25 cellular contexts compared by ENCODE assay signal in genomic region chr2:63740943-63741342, GRCh38.
DNase-seq lines count a peak whose midpoint lies in the region; ATAC-seq, FAIRE-seq and TF ChIP-seq lines count a peak whose summit lies in the region.
"Had no signal": no experiment of that assay in that cellular context is flagged by ENCODE, and none has a peak within 500 bp of the region (broad histone marks: within the 10 kb centered on the region; RNA-seq: fewer than 3 reads in every experiment).

No MANE protein-coding gene starts in this region.

- intact Hi-C loops in stomach (cut with DNase I; ENCODE audit: low total_unique reads) = no loop called here
- intact Hi-C loops in colonic mucosa (cut with DNase I) = no loop called here

- H3K36me3 ChIP-seq in RWPE2 (ENCODE audit: low read depth) = no peaks in the 10 kb centered on the region
- H3K36me3 ChIP-seq in stomach = no peaks in the 10 kb centered on the region
- no peaks in the 10 kb centered on the region for H3K36me3 ChIP-seq in colonic mucosa
- H3K36me3 ChIP-seq: BLaER1 treated with 17β-estradiol and CSF1 and Interleukin-3, amounts not matched to agents 10 nM and 100 nM; cardiac muscle cell; Peyer's patch; upper lobe of right lung had no signal

- no peaks in the 10 kb centered on the region for H3K27me3 Mint-ChIP-seq in mesothelial cell of epicardium (ENCODE audit: low read depth)
- H3K27me3 Mint-ChIP-seq: activated naive CD8-positive, alpha-beta T cell treated with anti-CD3 and anti-CD28 coated beads, Interleukin-2, amount 50 U/mL, for 24 hours had no signal

- no peak for FAIRE-seq in A549 (lab: Jason Lieb, UNC)
- FAIRE-seq: D721Med had no signal

- H3K4me2 ChIP-seq in A549 = peak overlapping the region; percentile 57
- H3K4me2 ChIP-seq: BLaER1 treated with 17β-estradiol and CSF1 and Interleukin-3, amounts not matched to agents 10 nM and 100 nM had no signal

- H3K4me1 Mint-ChIP-seq in mesothelial cell of epicardium = peaks cover 67% of the 10 kb centered on the region
- H3K4me1 Mint-ChIP-seq: activated CD4-positive, alpha-beta T cell treated with anti-CD3 and anti-CD28 coated beads, Interleukin-2, amount 10 ng/mL, durations not matched to agents 7 days and 5 days had no signal

- TF ChIP-seq CTCF in A549 (IDR thresholded peaks at IDR 0.05) = no peak
- TF ChIP-seq CTCF in RWPE2 (IDR thresholded peaks at IDR 0.05; ENCODE audit: poor library complexity, severe bottlenecking) = no peak
- TF ChIP-seq CTCF in fibroblast of mammary gland (conservative IDR thresholded peaks at IDR 0.05; ENCODE audit: control insufficient read depth, insufficient read depth, low read depth, low read length) = no peak
- TF ChIP-seq CTCF in mesothelial cell of epicardium (IDR thresholded peaks at IDR 0.05; ENCODE audit: unreplicated experiment) = no peak
- TF ChIP-seq CTCF in stomach (IDR thresholded peaks at IDR 0.05) = no peak
- no peak for TF ChIP-seq CTCF in colonic mucosa (IDR thresholded peaks at IDR 0.05)

- H3K9ac ChIP-seq in colonic mucosa (ENCODE audit: low read depth in 2 of 2, low read length in 2 of 2) = no peak overlapping the region
- H3K9ac ChIP-seq: BLaER1 treated with 17β-estradiol and CSF1 and Interleukin-3, amounts not matched to agents 10 nM and 100 nM had no signal

- ATAC-seq in A549 = 0 out of 6 replicates have a peak, but pooled peaks of 1 of the 2 experiments have one; percentile 11
- no peak for ATAC-seq in RWPE2 (ENCODE audit: low read depth)
- ATAC-seq: activated naive CD8-positive, alpha-beta T cell treated with anti-CD3 and anti-CD28 coated beads, Interleukin-2, amount 50 U/mL, for 24 hours; left ventricle myocardium superior; mucosa of descending colon; upper lobe of right lung had no signal

- no peak overlapping the region for H3K4me3 Mint-ChIP-seq in mesothelial cell of epicardium
- H3K4me3 Mint-ChIP-seq: activated CD4-positive, alpha-beta T cell treated with anti-CD3 and anti-CD28 coated beads, Interleukin-2, amount 10 ng/mL, durations not matched to agents 7 days and 5 days; activated naive CD8-positive, alpha-beta T cell treated with anti-CD3 and anti-CD28 coated beads, Interleukin-2, amount 50 U/mL, for 24 hours; neural crest cell had no signal

- no peaks in the 10 kb centered on the region for H3K27me3 ChIP-seq in RWPE2 (ENCODE audit: insufficient read depth, poor library complexity, severe bottlenecking)
- H3K27me3 ChIP-seq in stomach = no peaks in the 10 kb centered on the region
- H3K27me3 ChIP-seq in colonic mucosa = no peaks in the 10 kb centered on the region
- H3K27me3 ChIP-seq: BLaER1 treated with 17β-estradiol and CSF1 and Interleukin-3, amounts not matched to agents 10 nM and 100 nM; cardiac muscle cell; Peyer's patch; upper lobe of right lung had no signal

- peak overlapping the region; percentile 26 for H3K27ac Mint-ChIP-seq in mesothelial cell of epicardium
- H3K27ac Mint-ChIP-seq: activated CD4-positive, alpha-beta T cell treated with anti-CD3 and anti-CD28 coated beads, Interleukin-2, amount 10 ng/mL, durations not matched to agents 7 days and 5 days; activated naive CD8-positive, alpha-beta T cell treated with anti-CD3 and anti-CD28 coated beads, Interleukin-2, amount 50 U/mL, for 24 hours had no signal

- H3K27ac ChIP-seq in A549 (peak overlapping the region; percentile 51 to 82), RWPE2 (ENCODE audit: poor library complexity, severe bottlenecking) (peak overlapping the region; percentile 56), stomach (no peak overlapping the region), colonic mucosa (no peak overlapping the region)
- H3K27ac ChIP-seq: BLaER1 treated with 17β-estradiol and CSF1 and Interleukin-3, amounts not matched to agents 10 nM and 100 nM; cardiac muscle cell; Peyer's patch; upper lobe of right lung; VCaP had no signal

- DNase-seq in A549 (ENCODE audit: low read depth in 1 of 2, low spot score in 1 of 2) (peak in 1 of 2 experiments; percentile 27), RWPE2 (ENCODE audit: low spot score) (no peak), fibroblast of mammary gland (ENCODE audit: low read depth) (peak; percentile 34), mesothelial cell of epicardium (ENCODE audit: low spot score in 2 of 2, unreplicated experiment in 2 of 2) (no peak), stomach (no peak), colonic mucosa (no peak), COLO829 (ENCODE audit: low spot score) (no peak), CD1c-positive myeloid dendritic cell (ENCODE audit: extremely low spot score) (no peak)
- DNase-seq: activated CD4-positive, alpha-beta T cell treated with anti-CD3 and anti-CD28 coated beads, Interleukin-2, amount 10 ng/mL, durations not matched to agents 7 days and 5 days; activated CD8-positive, alpha-beta memory T cell treated with anti-CD3 and anti-CD28 coated beads, Interleukin-2, amount 50 U/mL, for 4 hours; activated effector memory CD4-positive, alpha-beta T cell treated with anti-CD3 and anti-CD28 coated beads, Interleukin-2, amount 50 U/mL, for 16 hours; activated naive CD8-positive, alpha-beta T cell treated with anti-CD3 and anti-CD28 coated beads, Interleukin-2, amount 50 U/mL, for 24 hours; dermis blood vessel endothelial cell; left ventricle myocardium superior; mucosa of descending colon; NCI-H1092 treated with DMSO at 0.1 percent for 48 hours; NCI-H2029; NCI-H446; Peyer's patch; upper lobe of right lung had no signal

- TF ChIP-seq POLR2A in A549 (IDR thresholded peaks at IDR 0.05; ENCODE audit: low read length) (no peak), stomach (IDR thresholded peaks at IDR 0.05) (no peak)

- H3K9me3 Mint-ChIP-seq in mesothelial cell of epicardium = no peaks in the 10 kb centered on the region
- H3K9me3 Mint-ChIP-seq: activated CD4-positive, alpha-beta T cell treated with anti-CD3 and anti-CD28 coated beads, Interleukin-2, amount 10 ng/mL, durations not matched to agents 7 days and 5 days; activated naive CD8-positive, alpha-beta T cell treated with anti-CD3 and anti-CD28 coated beads, Interleukin-2, amount 50 U/mL, for 24 hours had no signal

- no peaks in the 10 kb centered on the region for H3K36me3 Mint-ChIP-seq in mesothelial cell of epicardium

- WGBS in A549 (ENCODE audit: missing lambda C conversion rate) = 24% methylated on average over 1 of the region's 1 CpG
- 35 to 61% (median 46%) methylated on average over 1 of the region's 1 CpG for WGBS in stomach, 5 donors

- POLR2A ChIA-PET in A549 (lab: Yijun Ruan, JAX) = interaction anchor here (1.9 to 2.0 kb wide), 2 partner anchors 42 to 101 kb away, joined by 11 to 14 read pairs; partner anchors contain the start of gene UGP2

- TF ChIP-seq EP300 in A549 (IDR thresholded peaks at IDR 0.05) (no peak), stomach (IDR thresholded peaks at IDR 0.05) (no peak)

- CTCF ChIA-PET in A549 (lab: Yijun Ruan, JAX) = interaction anchor here (1.3 kb wide), 2 partner anchors 42 to 121 kb away, joined by 3 to 5 read pairs; no protein-coding TSS in a partner anchor

- no peak for TF ChIP-seq RAD21 in A549 (conservative IDR thresholded peaks at IDR 0.05 in 1 of 2, IDR thresholded peaks at IDR 0.05 in 1 of 2)

- peaks cover 70% of the 10 kb centered on the region for H3K4me1 ChIP-seq in A549
- H3K4me1 ChIP-seq in RWPE2 (ENCODE audit: insufficient read depth, poor library complexity, severe bottlenecking) = peaks cover 45% of the 10 kb centered on the region
- H3K4me1 ChIP-seq in stomach = peaks cover 0 to 25% (median 12%) of the 10 kb centered on the region in 4 donors
- no peaks in the 10 kb centered on the region for H3K4me1 ChIP-seq in colonic mucosa
- H3K4me1 ChIP-seq: Peyer's patch, upper lobe of right lung had no signal

- H3K9me3 ChIP-seq in A549 (no peaks in the 10 kb centered on the region), RWPE2 (ENCODE audit: severe bottlenecking) (no peaks in the 10 kb centered on the region), stomach (no peaks in the 10 kb centered on the region), colonic mucosa (no peaks in the 10 kb centered on the region)
- H3K9me3 ChIP-seq: BLaER1 treated with 17β-estradiol and CSF1 and Interleukin-3, amounts not matched to agents 10 nM and 100 nM; mucosa of descending colon; Peyer's patch; upper lobe of right lung had no signal

- H3K4me3 ChIP-seq in A549 (no peak overlapping the region), RWPE2 (ENCODE audit: severe bottlenecking) (no peak overlapping the region), fibroblast of mammary gland (ENCODE audit: control insufficient read depth, low read depth, low read length) (no peak overlapping the region), stomach (no peak overlapping the region), colonic mucosa (no peak overlapping the region)
- H3K4me3 ChIP-seq: BLaER1 treated with 17β-estradiol and CSF1 and Interleukin-3, amounts not matched to agents 10 nM and 100 nM; cardiac muscle cell; mucosa of descending colon; Peyer's patch; upper lobe of right lung had no signal

TF ChIP-seq in A549, 52 proteins besides CTCF, POLR2A, EP300 and RAD21:
- TF ChIP-seq MAX (IDR thresholded peaks at IDR 0.05) (no peak), TP53 (CRISPR knock-in tag; IDR thresholded peaks at IDR 0.05) (no peak), CEBPB (IDR thresholded peaks at IDR 0.05) (peak; percentile 87 to 94), FOSB (CRISPR knock-in tag; IDR thresholded peaks at IDR 0.05) (no peak), ZFP36 (IDR thresholded peaks at IDR 0.05; ENCODE audit: borderline replicate concordance, partially characterized antibody) (no peak)

Comparison
In these comparisons a context has a peak if more than half of its experiments do, and no peak if none do; other contexts are left out.
1. H3K27ac ChIP-seq: peak in A549 (2 of 2) and RWPE2 (single experiment); none in stomach (0 of 5) and colonic mucosa (single experiment).